In genomic region chr1:2415801-2416208, GRCh38 we compare ENCODE assay signal across 9 cellular contexts. TPM values are rescaled to one million over a fixed set of nuclear protein-coding genes. Genes with fewer than 3 reads are reported as not detected.
DNase-seq lines count a peak whose midpoint lies in the region; ATAC-seq and TF ChIP-seq lines count a peak whose summit lies in the region.
"Had no signal": no experiment of that assay in that cellular context is flagged by ENCODE, and none has a peak within 500 bp of the region (broad histone marks: within the 10 kb centered on the region; RNA-seq: fewer than 3 reads in every experiment).

No MANE protein-coding gene starts in this region.

- CTCF ChIA-PET in GM10248 (lab: Yijun Ruan, JAX) = interaction anchor here (0.7 to 2.6 kb wide), 13 partner anchors 8 to 1008 kb away, joined by 3 to 18 read pairs (median 4); partner anchors contain the start of genes FAAP20, MORN1, PANK4 and RER1
- CTCF ChIA-PET in PC-3 (lab: Charles Lee) = interaction anchor here (0.6 to 1.2 kb wide), 5 partner anchors 36 to 132 kb away, joined by 4 to 7 read pairs (median 4); partner anchors contain the start of gene PANK4

- DNase-seq in GM10248 (ENCODE audit: extremely low spot score) (peak; percentile 69), PC-3 (peak; percentile 73), uterus (no peak), left ventricle myocardium inferior (no peak)
- DNase-seq in activated naive CD4-positive, alpha-beta T cell treated with anti-CD3 and anti-CD28 coated beads, Interleukin-2, amount 50 U/mL, for 16 hours = peak; percentile 41
- DNase-seq in stimulated activated CD4-positive, alpha-beta T cell treated with anti-CD3 and anti-CD28 coated beads, Interleukin-4, amount 100 ng/mL, for 24 hours = peak; percentile 52
- DNase-seq: hypothalamus had no signal

- POLR2A ChIA-PET in GM10248 (lab: Yijun Ruan, JAX) = interaction anchor here (1.2 kb wide), 1 partner anchor 132 kb away, joined by 6 read pairs; no protein-coding TSS in a partner anchor
- POLR2A ChIA-PET in PC-3 (lab: Charles Lee; ENCODE audit: unreplicated experiment) = interaction anchor here (0.6 kb wide), 1 partner anchor 216 kb away, joined by 5 read pairs; no protein-coding TSS in a partner anchor

- H3F3A ChIP-seq in PC-3 (ENCODE audit: low read length, unreplicated experiment) = no peaks in the 10 kb centered on the region

- peaks cover 45% of the 10 kb centered on the region for H3K4me1 ChIP-seq in PC-3 (ENCODE audit: insufficient read depth, low read length)
- peaks cover 0 to 21% of the 10 kb centered on the region in 2 donors for H3K4me1 ChIP-seq in uterus
- H3K4me1 ChIP-seq in left ventricle myocardium inferior = peaks cover 34% of the 10 kb centered on the region

- ATAC-seq in PC-3 (peak; percentile 12), HG03460 (IDR thresholded peaks at IDR 0.05; ENCODE audit: unreplicated experiment) (no peak), GM21447 (IDR thresholded peaks at IDR 0.05; ENCODE audit: unreplicated experiment) (no peak)

- H3K9me2 ChIP-seq in PC-3 (replicated peaks; ENCODE audit: low read length) = no peaks in the 10 kb centered on the region

- peak overlapping the region; percentile 90 for H3K4me2 ChIP-seq in PC-3 (ENCODE audit: low read length)

- H2AFZ ChIP-seq in PC-3 (ENCODE audit: low read length) = peak overlapping the region; percentile 59

- H3K4me3 ChIP-seq in PC-3 (ENCODE audit: low read length) = peak overlapping the region; percentile 66
- no peak overlapping the region for H3K4me3 ChIP-seq in uterus
- no peak overlapping the region for H3K4me3 ChIP-seq in left ventricle myocardium inferior

- intact Hi-C loops in PC-3 (cut with micrococcal nuclease) = loop anchor here (1.0 to 10.0 kb wide), 2 partner anchors 78 to 229 kb away; no protein-coding TSS in a partner anchor
- intact Hi-C loops in uterus (cut with DNase I; ENCODE audit: low total_unique reads) = loop anchor here (10.0 kb wide), 2 partner anchors 229 to 1009 kb away; no protein-coding TSS in a partner anchor
- intact Hi-C loops in left ventricle myocardium inferior (cut with micrococcal nuclease) = loop anchor here (5.0 kb wide), 1 partner anchor 371 kb away; no protein-coding TSS in a partner anchor

- TF ChIP-seq POLR2A in uterus (IDR thresholded peaks at IDR 0.05) = no peak

- no TSS peak for BruUV-seq in PC-3 (replicated peaks; lab: Mats Ljungman, UMichigan)

- no peaks in the 10 kb centered on the region for H4K20me1 ChIP-seq in PC-3 (ENCODE audit: low read length)

- H3K9ac ChIP-seq in PC-3 (ENCODE audit: low read length) = peak overlapping the region; percentile 29

- H3K36me3 ChIP-seq in PC-3 (ENCODE audit: low read depth, low read length) (no peaks in the 10 kb centered on the region), uterus (no peaks in the 10 kb centered on the region), left ventricle myocardium inferior (no peaks in the 10 kb centered on the region)

- H3K79me2 ChIP-seq in PC-3 (ENCODE audit: low read length) = peaks cover 26% of the 10 kb centered on the region

- TF ChIP-seq CTCF in GM10248 (IDR thresholded peaks at IDR 0.05; ENCODE audit: control extremely low read depth, extremely low read depth, low read depth, missing control alignments) = peak; percentile 9
- TF ChIP-seq CTCF in PC-3 (conservative IDR thresholded peaks at IDR 0.05; ENCODE audit: low read depth, low read length) = peak; percentile 44
- no peak for TF ChIP-seq CTCF in uterus (IDR thresholded peaks at IDR 0.05)
- TF ChIP-seq CTCF in left ventricle myocardium inferior (IDR thresholded peaks at IDR 0.05; ENCODE audit: borderline replicate concordance) = no peak

- H3K9me3 ChIP-seq in PC-3 (ENCODE audit: low read length) (no peaks in the 10 kb centered on the region), uterus (no peaks in the 10 kb centered on the region), left ventricle myocardium inferior (replicated peaks) (no peaks in the 10 kb centered on the region)

- H3K27me3 ChIP-seq in PC-3 (ENCODE audit: low read length) (no peaks in the 10 kb centered on the region), uterus (peaks cover 0 to 21% of the 10 kb centered on the region in 2 donors), left ventricle myocardium inferior (ENCODE audit: low read depth) (peaks cover 58% of the 10 kb centered on the region)

- peak overlapping the region; percentile 38 for H3K27ac ChIP-seq in PC-3 (ENCODE audit: low read length)
- H3K27ac ChIP-seq in uterus = no peak overlapping the region
- no peak overlapping the region for H3K27ac ChIP-seq in left ventricle myocardium inferior (replicated peaks)

RNA-seq across cellular contexts. Expression of gene PEX10, which starts 3.4 kb away (rescaled TPM):
- total RNA-seq in PC-3 (2014; rRNA removed) (97.8 and 100 TPM in 2 replicates), uterus (10 to 100 TPM in 3 of 4 donors, under 1 TPM in 1; 0.77 to 23.6 (median 13.2) TPM), left ventricle myocardium inferior (15.8 TPM)

RNA-seq across cellular contexts. Expression of gene RER1, which starts 24.2 kb away (rescaled TPM):
- 160 TPM in 2 replicates for total RNA-seq in PC-3 (2014; rRNA removed)
- 100 to 1,000 TPM in 1 of 4 donors, 10 to 100 TPM in 3; 34.1 to 105 (median 57.3) TPM for total RNA-seq in uterus
- 80.5 TPM for total RNA-seq in left ventricle myocardium inferior

RNA-seq across cellular contexts. Expression of gene MORN1, which starts 24.5 kb away (rescaled TPM):
- 11.2 and 30.5 TPM in 2 replicates for total RNA-seq in PC-3 (2014; rRNA removed)
- total RNA-seq in uterus = 10 to 100 TPM in 2 of 4 donors, 1 to 10 TPM in 1, under 1 TPM in 1; 0.59 to 20.0 (median 9.5) TPM
- total RNA-seq in left ventricle myocardium inferior = 4.5 TPM

Comparison
In these comparisons a context has a peak if more than half of its experiments do, and no peak if none do; other contexts are left out.
1. DNase-seq: peak in GM10248 (single experiment), PC-3 (single experiment), activated naive CD4-positive, alpha-beta T cell treated with anti-CD3 and anti-CD28 coated beads, Interleukin-2, amount 50 U/mL, for 16 hours (single experiment) and stimulated activated CD4-positive, alpha-beta T cell treated with anti-CD3 and anti-CD28 coated beads, Interleukin-4, amount 100 ng/mL, for 24 hours (single experiment); none in uterus (0 of 2) and left ventricle myocardium inferior (single experiment).
2. CTCF ChIP-seq: peak in GM10248 (single experiment) and PC-3 (single experiment); none in uterus (0 of 4) and left ventricle myocardium inferior (single experiment).